ENCODE assay signal across 8 cellular contexts in the genomic region with DNA sequence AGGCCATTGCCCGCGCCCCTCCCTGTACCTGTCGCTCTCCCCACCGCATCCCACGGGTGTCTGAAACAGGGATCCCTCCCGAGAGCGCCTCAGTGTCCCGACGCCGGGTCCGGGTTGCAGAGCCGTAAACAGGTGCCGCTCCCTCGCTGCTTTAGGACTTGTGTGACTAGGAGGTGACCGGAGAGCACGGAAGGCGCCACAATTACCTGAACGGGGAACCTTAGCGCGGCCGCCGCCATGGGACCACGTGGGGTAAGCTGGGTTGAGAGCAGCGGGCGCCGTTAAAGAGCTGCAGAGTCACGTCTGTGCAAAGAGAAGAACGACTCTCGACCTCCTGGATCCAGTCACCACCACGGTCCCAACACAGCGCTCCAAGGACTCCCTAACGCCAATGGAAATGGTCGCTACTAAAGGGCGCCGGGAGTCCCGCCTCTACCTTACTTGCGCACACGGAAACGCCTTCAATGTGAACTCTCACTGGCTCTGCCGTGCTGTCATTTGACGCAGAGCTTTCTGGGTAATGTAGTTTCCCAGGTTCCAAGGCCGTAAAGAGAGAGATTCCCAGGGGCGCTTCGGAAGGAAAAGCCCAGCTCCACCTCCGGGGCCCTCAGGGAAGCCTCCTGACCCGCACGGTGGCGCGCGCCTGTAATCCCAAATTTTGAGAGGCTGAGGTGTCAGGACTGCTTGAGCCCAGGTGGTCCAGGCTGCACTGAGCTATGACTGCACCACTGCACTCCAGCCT. TPM values are rescaled to one million over a fixed set of nuclear protein-coding genes. Genes with fewer than 3 reads are reported as not detected.
DNase-seq lines count a peak whose midpoint lies in the region; ATAC-seq and FAIRE-seq lines count a peak whose summit lies in the region.

Gene ZNF552, minus strand, starts transcription at position 409 of the 742 bp plus-strand sequence. Its CDS starts 170 bp downstream, at position 239.

- H3K27ac Mint-ChIP-seq in naive B cell = peak within 1 kb of the TSS; percentile 94 to 98 (median 96)
- peak within 1 kb of the TSS; percentile 96 for H3K27ac Mint-ChIP-seq in stimulated activated memory B cell treated with anti-CD40 and anti-IgM and Interleukin-4, amounts not matched to agents 10 μg/mL and 1 μg/mL and 100 μg/mL, for 72 hours

- FAIRE-seq in RCC 7860 (lab: Jason Lieb, UNC) = peak; percentile 16

- no peaks in the 10 kb centered on the region for H3K9me3 Mint-ChIP-seq in naive B cell
- no peaks in the 10 kb centered on the region for H3K9me3 Mint-ChIP-seq in stimulated activated memory B cell treated with anti-CD40 and anti-IgM and Interleukin-4, amounts not matched to agents 10 μg/mL and 1 μg/mL and 100 μg/mL, for 72 hours

- ATAC-seq in GM21529 (IDR thresholded peaks at IDR 0.05; ENCODE audit: unreplicated experiment) (peak; percentile 70), naive B cell (ENCODE audit: low read depth in 2 of 2) (peak; percentile 78 to 79)
- ATAC-seq in stimulated activated memory B cell treated with anti-CD40 and anti-IgM and Interleukin-4, amounts not matched to agents 10 μg/mL and 1 μg/mL and 100 μg/mL, for 72 hours = peak; percentile 94

- H3K27me3 Mint-ChIP-seq in naive B cell = no peaks in the 10 kb centered on the region
- H3K27me3 Mint-ChIP-seq in stimulated activated memory B cell treated with anti-CD40 and anti-IgM and Interleukin-4, amounts not matched to agents 10 μg/mL and 1 μg/mL and 100 μg/mL, for 72 hours = no peaks in the 10 kb centered on the region

- H3K4me3 Mint-ChIP-seq in naive B cell = peak within 1 kb of the TSS; percentile 91 to 99 (median 98)
- H3K4me3 Mint-ChIP-seq in stimulated activated memory B cell treated with anti-CD40 and anti-IgM and Interleukin-4, amounts not matched to agents 10 μg/mL and 1 μg/mL and 100 μg/mL, for 72 hours = peak within 1 kb of the TSS; percentile 98

- DNase-seq in DMS 273 treated with DMSO at 0.1 percent for 48 hours (lab: John Stamatoyannopoulos, UW) = peak; percentile 91
- peak; percentile 87 for DNase-seq in KG1 (lab: John Stamatoyannopoulos, UW)
- DNase-seq in RCC 7860 (ENCODE audit: low spot score) = peak; percentile 74
- DNase-seq in activated T-helper 1 cell treated with Interleukin-2 at 50 U/mL for 16 hours (ENCODE audit: low read depth) = peak; percentile 56
- peak; percentile 85 for DNase-seq in fibroblast of gingiva (ENCODE audit: low read depth)
- peak; percentile 70 for DNase-seq in naive B cell

- peaks cover 41 to 50% (median 48%) of the 10 kb centered on the region in 3 donors for H3K4me1 Mint-ChIP-seq in naive B cell
- H3K4me1 Mint-ChIP-seq in stimulated activated memory B cell treated with anti-CD40 and anti-IgM and Interleukin-4, amounts not matched to agents 10 μg/mL and 1 μg/mL and 100 μg/mL, for 72 hours = peaks cover 44% of the 10 kb centered on the region

- no peaks in the 10 kb centered on the region for H3K36me3 Mint-ChIP-seq in naive B cell
- H3K36me3 Mint-ChIP-seq in stimulated activated memory B cell treated with anti-CD40 and anti-IgM and Interleukin-4, amounts not matched to agents 10 μg/mL and 1 μg/mL and 100 μg/mL, for 72 hours = peaks cover 26% of the 10 kb centered on the region

RNA-seq across cellular contexts. Expression of gene ZNF552, which starts in this region (rescaled TPM):
- polyA plus RNA-seq in naive B cell (ENCODE audit: low read depth in 6 of 6) = 10 to 100 TPM in 2 of 6 donors, 1 to 10 TPM in 4; 4.1 to 15.2 (median 6.3) TPM

Comparison
In these comparisons a context has a peak if more than half of its experiments do, and no peak if none do; other contexts are left out.
1. Peak in every context shown above with its lines: DNase-seq and ATAC-seq.